8 cellular contexts compared by ENCODE assay signal in the genomic region with DNA sequence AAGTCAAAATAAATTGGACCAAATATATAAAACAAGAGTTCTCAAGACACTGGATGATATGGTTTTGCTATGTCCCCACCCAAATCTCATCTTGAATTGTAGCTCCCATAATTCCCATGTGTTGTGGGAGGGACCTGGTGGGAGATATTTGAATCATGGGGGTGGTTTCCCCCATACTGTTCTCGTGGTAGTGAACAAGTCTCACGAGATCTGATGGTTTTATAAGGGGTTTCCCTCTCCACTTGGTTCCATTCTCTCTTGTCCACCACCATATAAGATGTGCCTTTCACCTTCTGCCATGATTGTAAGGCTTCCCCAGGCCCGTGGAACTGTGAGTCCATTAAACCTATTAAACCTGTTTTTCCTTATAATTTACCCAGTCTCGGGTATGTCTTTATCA. TPM values are rescaled to one million over a fixed set of nuclear protein-coding genes. Genes with fewer than 3 reads are reported as not detected.
DNase-seq lines count a peak whose midpoint lies in the region; ATAC-seq and TF ChIP-seq lines count a peak whose summit lies in the region.
"Not testable (repeated sequence)": the region's sequence is repeated elsewhere in the genome, so short reads cannot be mapped to it uniquely, and the experiment has no call there.

No MANE protein-coding gene starts in this region.

- peak overlapping the region; percentile 82 to 97 (median 92) for H3K27ac ChIP-seq in Peyer's patch
- H3K27ac ChIP-seq in epithelial cell of prostate, result peak overlapping the region; percentile 99
- H3K27ac ChIP-seq in neutrophil, result peak overlapping the region; percentile 95
- peak overlapping the region; percentile 82 for H3K27ac ChIP-seq in upper lobe of right lung

- POLR2A ChIA-PET in activated CD4-positive, alpha-beta T cell treated with anti-CD3 and anti-CD28 coated beads, Interleukin-2, amount 10 ng/mL, durations not matched to agents 7 days and 5 days (lab: Charles Lee), result interaction anchor here (1.5 kb wide), 1 partner anchor 81 kb away, joined by 4 read pairs; no protein-coding TSS in a partner anchor

- peak overlapping the region; percentile 97 for H3K27ac Mint-ChIP-seq in Calu3 (ENCODE audit: unreplicated experiment)
- peak overlapping the region; percentile 88 for H3K27ac Mint-ChIP-seq in activated CD4-positive, alpha-beta T cell treated with anti-CD3 and anti-CD28 coated beads, Interleukin-2, amount 10 ng/mL, durations not matched to agents 7 days and 5 days
- H3K27ac Mint-ChIP-seq in activated T-helper 17 cell treated with anti-CD3 and anti-CD28 coated beads, Interleukin-2, amount 50 U/mL, for 72 hours, result peak overlapping the region; percentile 96
- peak overlapping the region; percentile 95 for H3K27ac Mint-ChIP-seq in activated naive CD8-positive, alpha-beta T cell treated with anti-CD3 and anti-CD28 coated beads, Interleukin-2, amount 50 U/mL, for 24 hours

- DNase-seq in Calu3; Peyer's patch; activated CD4-positive, alpha-beta T cell treated with anti-CD3 and anti-CD28 coated beads, Interleukin-2, amount 10 ng/mL, durations not matched to agents 7 days and 5 days; activated naive CD8-positive, alpha-beta T cell treated with anti-CD3 and anti-CD28 coated beads, Interleukin-2, amount 50 U/mL, for 24 hours; epithelial cell of prostate (ENCODE audit: low read depth, low spot score); upper lobe of right lung: not testable (repeated sequence)

- not testable (repeated sequence) for BruUV-seq in Calu3 (replicated peaks; lab: Mats Ljungman, UMichigan)

- H3K9me3 ChIP-seq in Peyer's patch, neutrophil, upper lobe of right lung: not testable (repeated sequence)

- not testable (repeated sequence) for ATAC-seq in activated T-helper 17 cell treated with anti-CD3 and anti-CD28 coated beads, Interleukin-2, amount 50 U/mL, for 72 hours (replicated peaks); activated naive CD8-positive, alpha-beta T cell treated with anti-CD3 and anti-CD28 coated beads, Interleukin-2, amount 50 U/mL, for 24 hours; upper lobe of right lung

- not testable (repeated sequence) for TF ChIP-seq CTCF in Calu3 (IDR thresholded peaks at IDR 0.05; ENCODE audit: unreplicated experiment); Peyer's patch (IDR thresholded peaks at IDR 0.05); neutrophil (IDR thresholded peaks at IDR 0.05); upper lobe of right lung (IDR thresholded peaks at IDR 0.05)

- H3K4me3 ChIP-seq in Peyer's patch, upper lobe of right lung: not testable (repeated sequence)
- H3K4me3 ChIP-seq in neutrophil (ENCODE audit: low read depth in 1 of 2, low read length in 1 of 2), result peak overlapping the region; percentile 48 to 50

- H3K4me3 Mint-ChIP-seq in Calu3 (ENCODE audit: low read depth, unreplicated experiment), result peak overlapping the region; percentile 60
- not testable (repeated sequence) for H3K4me3 Mint-ChIP-seq in activated CD4-positive, alpha-beta T cell treated with anti-CD3 and anti-CD28 coated beads, Interleukin-2, amount 10 ng/mL, durations not matched to agents 7 days and 5 days; activated naive CD8-positive, alpha-beta T cell treated with anti-CD3 and anti-CD28 coated beads, Interleukin-2, amount 50 U/mL, for 24 hours
- peak overlapping the region; percentile 92 for H3K4me3 Mint-ChIP-seq in activated T-helper 17 cell treated with anti-CD3 and anti-CD28 coated beads, Interleukin-2, amount 50 U/mL, for 72 hours

- not testable (repeated sequence) for H3K9me3 Mint-ChIP-seq in Calu3 (ENCODE audit: low read depth, unreplicated experiment); activated CD4-positive, alpha-beta T cell treated with anti-CD3 and anti-CD28 coated beads, Interleukin-2, amount 10 ng/mL, durations not matched to agents 7 days and 5 days; activated T-helper 17 cell treated with anti-CD3 and anti-CD28 coated beads, Interleukin-2, amount 50 U/mL, for 72 hours
- peaks cover 14% of the 10 kb centered on the region for H3K9me3 Mint-ChIP-seq in activated naive CD8-positive, alpha-beta T cell treated with anti-CD3 and anti-CD28 coated beads, Interleukin-2, amount 50 U/mL, for 24 hours

- peaks cover 17% of the 10 kb centered on the region for H3K4me1 Mint-ChIP-seq in Calu3 (ENCODE audit: low read depth, unreplicated experiment)
- peaks cover 42% of the 10 kb centered on the region for H3K4me1 Mint-ChIP-seq in activated CD4-positive, alpha-beta T cell treated with anti-CD3 and anti-CD28 coated beads, Interleukin-2, amount 10 ng/mL, durations not matched to agents 7 days and 5 days
- H3K4me1 Mint-ChIP-seq in activated T-helper 17 cell treated with anti-CD3 and anti-CD28 coated beads, Interleukin-2, amount 50 U/mL, for 72 hours, result peaks cover 33% of the 10 kb centered on the region
- peaks cover 80% of the 10 kb centered on the region for H3K4me1 Mint-ChIP-seq in activated naive CD8-positive, alpha-beta T cell treated with anti-CD3 and anti-CD28 coated beads, Interleukin-2, amount 50 U/mL, for 24 hours

- peaks cover 4 to 19% (median 7%) of the 10 kb centered on the region in 4 donors for H3K4me1 ChIP-seq in Peyer's patch
- H3K4me1 ChIP-seq in neutrophil (ENCODE audit: control insufficient read depth in 1 of 2, insufficient read depth in 1 of 2, low read depth in 1 of 2, low read length in 1 of 2), result peaks cover 62 to 70% of the 10 kb centered on the region in 2 experiments
- H3K4me1 ChIP-seq in upper lobe of right lung, result peaks cover 16% of the 10 kb centered on the region

- intact Hi-C loops in Calu3 (cut with micrococcal nuclease; ENCODE audit: unreplicated experiment); upper lobe of right lung (cut with DNase I): not testable (repeated sequence)

- H3K27me3 ChIP-seq in Peyer's patch, neutrophil, upper lobe of right lung: not testable (repeated sequence)

- H3K36me3 Mint-ChIP-seq in Calu3 (ENCODE audit: insufficient read depth, unreplicated experiment), result peaks cover 17% of the 10 kb centered on the region
- not testable (repeated sequence) for H3K36me3 Mint-ChIP-seq in activated CD4-positive, alpha-beta T cell treated with anti-CD3 and anti-CD28 coated beads, Interleukin-2, amount 10 ng/mL, durations not matched to agents 7 days and 5 days (ENCODE audit: low read depth); activated T-helper 17 cell treated with anti-CD3 and anti-CD28 coated beads, Interleukin-2, amount 50 U/mL, for 72 hours (ENCODE audit: low read depth); activated naive CD8-positive, alpha-beta T cell treated with anti-CD3 and anti-CD28 coated beads, Interleukin-2, amount 50 U/mL, for 24 hours (ENCODE audit: low read depth)

- not testable (repeated sequence) for H3K36me3 ChIP-seq in Peyer's patch, neutrophil, upper lobe of right lung

- CTCF ChIA-PET in Calu3 (lab: Charles Lee), result interaction anchor here (0.7 to 2.0 kb wide), 2 partner anchors 22 to 63 kb away, joined by 3 to 12 read pairs; no protein-coding TSS in a partner anchor
- CTCF ChIA-PET in activated CD4-positive, alpha-beta T cell treated with anti-CD3 and anti-CD28 coated beads, Interleukin-2, amount 10 ng/mL, durations not matched to agents 7 days and 5 days (lab: Charles Lee), result interaction anchor here (0.5 to 2.2 kb wide), 3 partner anchors 7 to 132 kb away, joined by 4 to 11 read pairs (median 7); no protein-coding TSS in a partner anchor

- not testable (repeated sequence) for H3K27me3 Mint-ChIP-seq in Calu3 (ENCODE audit: unreplicated experiment); activated CD4-positive, alpha-beta T cell treated with anti-CD3 and anti-CD28 coated beads, Interleukin-2, amount 10 ng/mL, durations not matched to agents 7 days and 5 days; activated T-helper 17 cell treated with anti-CD3 and anti-CD28 coated beads, Interleukin-2, amount 50 U/mL, for 72 hours; activated naive CD8-positive, alpha-beta T cell treated with anti-CD3 and anti-CD28 coated beads, Interleukin-2, amount 50 U/mL, for 24 hours

- not testable (repeated sequence) for TF ChIP-seq POLR2A in Peyer's patch (IDR thresholded peaks at IDR 0.05)

RNA-seq across cellular contexts. Expression of gene PPP2R5C, which starts 31.4 kb away (rescaled TPM):
- 108 and 120 TPM in 2 replicates for total RNA-seq in Calu3 (2022)
- 100 to 1,000 TPM in 1 of 4 donors, 10 to 100 TPM in 3; 87.6 to 137 (median 91.9) TPM for total RNA-seq in Peyer's patch
- 100 to 1,000 TPM; 291 to 300 TPM for total RNA-seq in activated CD4-positive, alpha-beta T cell treated with anti-CD3 and anti-CD28 coated beads, Interleukin-2, amount 10 ng/mL, durations not matched to agents 7 days and 5 days
- 100 to 1,000 TPM; 232 to 283 TPM for total RNA-seq in activated T-helper 17 cell treated with anti-CD3 and anti-CD28 coated beads, Interleukin-2, amount 50 U/mL, for 72 hours
- total RNA-seq in upper lobe of right lung, result 165 TPM
